Comparison of ENCODE assay signal across 8 cellular contexts in the genomic region with DNA sequence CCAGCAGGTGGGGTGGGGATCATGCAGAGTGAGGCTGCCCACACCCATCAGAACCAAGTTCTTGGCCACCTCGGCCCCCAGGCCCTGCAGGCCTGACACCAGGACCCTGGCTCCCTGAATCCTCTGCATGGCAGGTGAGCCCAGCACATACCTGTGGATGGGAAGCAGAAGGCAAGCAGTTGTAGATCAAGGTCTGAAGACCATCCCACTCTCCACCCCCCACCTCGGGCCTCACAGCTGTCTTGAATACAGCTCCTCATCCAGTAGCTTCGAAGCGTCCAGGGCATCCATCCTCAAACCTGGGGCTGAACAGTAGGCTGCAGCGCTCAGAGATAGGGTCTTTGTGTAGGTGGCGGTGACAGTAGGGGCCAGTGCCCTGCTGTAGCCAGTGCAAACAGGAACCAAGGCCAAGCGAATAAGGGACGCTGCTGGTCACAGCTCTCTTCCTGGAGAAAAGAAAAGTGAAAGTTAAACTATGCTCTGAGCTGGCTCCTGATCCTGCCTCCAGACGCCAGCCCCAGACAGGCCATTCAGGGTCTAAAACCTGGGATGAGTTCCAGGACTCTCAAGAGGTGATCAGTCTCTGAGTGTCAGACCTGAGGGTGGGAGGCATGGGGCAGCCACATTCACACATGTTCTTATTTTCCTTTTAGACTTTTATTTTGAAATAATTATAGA. TPM values are rescaled to one million over a fixed set of nuclear protein-coding genes. Genes with fewer than 3 reads are reported as not detected.
DNase-seq lines count a peak whose midpoint lies in the region; FAIRE-seq and TF ChIP-seq lines count a peak whose summit lies in the region.

A gene with protein sequence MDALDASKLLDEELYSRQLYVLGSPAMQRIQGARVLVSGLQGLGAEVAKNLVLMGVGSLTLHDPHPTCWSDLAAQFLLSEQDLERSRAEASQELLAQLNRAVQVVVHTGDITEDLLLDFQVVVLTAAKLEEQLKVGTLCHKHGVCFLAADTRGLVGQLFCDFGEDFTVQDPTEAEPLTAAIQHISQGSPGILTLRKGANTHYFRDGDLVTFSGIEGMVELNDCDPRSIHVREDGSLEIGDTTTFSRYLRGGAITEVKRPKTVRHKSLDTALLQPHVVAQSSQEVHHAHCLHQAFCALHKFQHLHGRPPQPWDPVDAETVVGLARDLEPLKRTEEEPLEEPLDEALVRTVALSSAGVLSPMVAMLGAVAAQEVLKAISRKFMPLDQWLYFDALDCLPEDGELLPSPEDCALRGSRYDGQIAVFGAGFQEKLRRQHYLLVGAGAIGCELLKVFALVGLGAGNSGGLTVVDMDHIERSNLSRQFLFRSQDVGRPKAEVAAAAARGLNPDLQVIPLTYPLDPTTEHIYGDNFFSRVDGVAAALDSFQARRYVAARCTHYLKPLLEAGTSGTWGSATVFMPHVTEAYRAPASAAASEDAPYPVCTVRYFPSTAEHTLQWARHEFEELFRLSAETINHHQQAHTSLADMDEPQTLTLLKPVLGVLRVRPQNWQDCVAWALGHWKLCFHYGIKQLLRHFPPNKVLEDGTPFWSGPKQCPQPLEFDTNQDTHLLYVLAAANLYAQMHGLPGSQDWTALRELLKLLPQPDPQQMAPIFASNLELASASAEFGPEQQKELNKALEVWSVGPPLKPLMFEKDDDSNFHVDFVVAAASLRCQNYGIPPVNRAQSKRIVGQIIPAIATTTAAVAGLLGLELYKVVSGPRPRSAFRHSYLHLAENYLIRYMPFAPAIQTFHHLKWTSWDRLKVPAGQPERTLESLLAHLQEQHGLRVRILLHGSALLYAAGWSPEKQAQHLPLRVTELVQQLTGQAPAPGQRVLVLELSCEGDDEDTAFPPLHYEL (minus strand): TSS at position 457 of the 678 bp plus-strand sequence. CDS start 166 bp downstream, at position 291.

- no peak for TF ChIP-seq CTCF in HFF-Myc (IDR thresholded peaks at IDR 0.05; ENCODE audit: low read depth, low read length, missing control alignments)
- no peak for TF ChIP-seq CTCF in MCF 10A (IDR thresholded peaks at IDR 0.05; ENCODE audit: unreplicated experiment)

- in situ Hi-C loops in G401 (cut with HindIII; ENCODE audit: low sequenced_read_pairs): no loop called here

- H3K27ac ChIP-seq in layer of hippocampus (ENCODE audit: low read depth, low read length): peak within 1 kb of the TSS; percentile 68

- peak within 1 kb of the TSS; percentile 34 for H3K4me3 ChIP-seq in HFF-Myc (replicated peaks; ENCODE audit: low read depth, low read length)

- peak within 1 kb of the TSS; percentile 42 for H3K27ac Mint-ChIP-seq in MCF 10A (ENCODE audit: low read depth, unreplicated experiment)

- no peaks in the 10 kb centered on the region for H3K27me3 ChIP-seq in layer of hippocampus (ENCODE audit: control insufficient read depth, insufficient read depth, low read length)

- peak; percentile 35 for FAIRE-seq in RCC 7860 (lab: Jason Lieb, UNC)

- H3K4me3 Mint-ChIP-seq in MCF 10A (ENCODE audit: unreplicated experiment): peak within 1 kb of the TSS; percentile 70

- DNase-seq in G401 (ENCODE audit: low spot score) (peak; percentile 7), HFF-Myc (ENCODE audit: extremely low read depth, low read depth) (peak; percentile 52), RCC 7860 (ENCODE audit: low spot score) (peak; percentile 65), MCF 10A (ENCODE audit: unreplicated experiment) (peak; percentile 47), inferior parietal cortex (ENCODE audit: extremely low spot score) (no peak), NCI-H187 treated with DMSO at 0.1 percent for 48 hours (lab: John Stamatoyannopoulos, UW) (no peak)
- DNase-seq in stimulated activated naive CD4-positive, alpha-beta T cell treated with Interleukin-2 at 50 U/mL for 16 hours (lab: John Stamatoyannopoulos, UW): peak; percentile 10

- POLR2A ChIA-PET in MCF 10A (lab: Yijun Ruan, JAX): interaction anchor here (0.5 to 1.9 kb wide), 7 partner anchors 9 to 967 kb away, joined by 3 to 8 read pairs (median 3); partner anchors contain the start of genes CDHR4 and INKA1

- intact Hi-C loops in MCF 10A (cut with micrococcal nuclease): no loop called here

- no TSS peak for BruUV-seq in MCF 10A (replicated peaks; lab: Mats Ljungman, UMichigan)

- no peaks in the 10 kb centered on the region for H3K4me1 Mint-ChIP-seq in MCF 10A (ENCODE audit: insufficient read depth, unreplicated experiment)

- H3K36me3 Mint-ChIP-seq in MCF 10A (ENCODE audit: insufficient read depth, unreplicated experiment): no peaks in the 10 kb centered on the region

- no peaks in the 10 kb centered on the region for H3K27me3 Mint-ChIP-seq in MCF 10A (ENCODE audit: insufficient read depth, unreplicated experiment)

- CTCF ChIA-PET in MCF 10A (lab: Yijun Ruan, JAX): interaction anchor here (0.7 to 2.3 kb wide), 4 partner anchors 12 to 92 kb away, joined by 3 to 12 read pairs (median 4); no protein-coding TSS in a partner anchor

- H3K9me3 Mint-ChIP-seq in MCF 10A (ENCODE audit: unreplicated experiment): no peaks in the 10 kb centered on the region

RNA-seq across cellular contexts. Expression of the gene that starts here (rescaled TPM):
- 0.14 and 0.49 TPM in 2 replicates for total RNA-seq in G401 (2014; rRNA removed; shearing (Covaris generic))
- total RNA-seq in MCF 10A (2022): 3.8 and 6.6 TPM in 2 replicates

Comparison
In these comparisons a context has a peak if more than half of its experiments do, and no peak if none do; other contexts are left out.
1. Peak in DNase-seq in G401; RNA of the gene not detected or under 1 TPM.
2. DNase-seq: peak in HFF-Myc (single experiment), RCC 7860 (single experiment), MCF 10A (single experiment) and stimulated activated naive CD4-positive, alpha-beta T cell treated with Interleukin-2 at 50 U/mL for 16 hours (single experiment); none in inferior parietal cortex (single experiment) and NCI-H187 treated with DMSO at 0.1 percent for 48 hours (single experiment).